1 cellular context compared by ENCODE assay signal in the genomic region with DNA sequence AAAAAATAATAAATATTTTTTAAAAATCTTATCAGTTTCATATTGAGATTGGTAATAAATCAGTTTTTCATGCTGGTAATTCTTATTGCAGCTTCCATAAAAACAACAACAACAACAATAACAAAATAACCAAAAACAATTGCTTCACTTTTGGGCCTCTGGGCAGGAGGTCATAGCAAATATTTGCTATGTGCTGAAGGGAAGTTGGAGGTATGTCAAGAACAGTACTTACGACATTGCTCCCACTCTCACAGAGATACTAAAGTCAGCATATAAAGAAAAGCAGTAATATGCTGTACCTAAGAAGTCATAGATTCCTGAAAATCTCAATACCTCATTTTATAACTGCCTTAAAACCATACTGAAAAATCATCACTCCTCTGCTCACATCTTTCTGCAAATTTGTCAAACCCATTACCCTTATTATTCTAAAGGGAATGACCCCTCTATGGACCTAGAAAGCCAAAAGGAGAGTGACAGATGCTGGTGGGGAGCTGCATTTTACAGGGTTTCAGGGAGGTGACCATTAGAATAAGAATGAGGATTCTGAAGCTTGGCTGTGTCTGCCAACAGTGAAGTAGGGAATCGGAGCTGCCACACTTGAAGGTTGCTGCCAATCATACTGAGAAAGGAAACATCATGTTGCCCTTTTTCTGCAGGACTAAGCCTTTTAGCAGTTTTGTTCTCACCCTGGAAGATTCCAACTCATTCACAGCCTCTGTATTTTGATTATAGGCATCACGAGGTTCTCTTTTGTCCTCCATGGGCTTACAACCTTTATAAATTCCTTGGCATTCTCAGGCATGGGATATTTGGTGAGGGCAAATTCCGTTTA.
TF ChIP-seq lines count a peak whose summit lies in the region.

No MANE protein-coding gene starts in this region.

TF ChIP-seq in H1, 55 proteins besides CTCF, POLR2A, EP300 and RAD21 (continued from another document):
- TF ChIP-seq E2F6 (IDR thresholded peaks at IDR 0.05): no peak
- TF ChIP-seq KDM1A (IDR thresholded peaks at IDR 0.05; ENCODE audit: borderline replicate concordance, low read length): no peak
- no peak for TF ChIP-seq CTBP2 (IDR thresholded peaks at IDR 0.05; ENCODE audit: borderline replicate concordance, insufficient read depth, insufficient read length, low read length)
- no peak for TF ChIP-seq ATF3 (IDR thresholded peaks at IDR 0.05; ENCODE audit: insufficient read depth, low read depth, low read length)
- no peak for TF ChIP-seq SIRT6 (IDR thresholded peaks at IDR 0.05; ENCODE audit: low read length)
- no peak for TF ChIP-seq SIN3A (conservative IDR thresholded peaks at IDR 0.05 in 1 of 2, IDR thresholded peaks at IDR 0.05 in 1 of 2; ENCODE audit: low read depth in 1 of 2, low read length in 2 of 2)
- no peak for TF ChIP-seq RFX5 (IDR thresholded peaks at IDR 0.05; ENCODE audit: borderline replicate concordance, low read depth, low read length)
TF ChIP-seq in H1: peak in this region for 0.
